ENCODE assay signal across 1 cellular context in genomic region chr6:4084444-4085328, GRCh38.
TF ChIP-seq lines count a peak whose summit lies in the region.

No MANE protein-coding gene starts in this region.

TF ChIP-seq in GM23338, 12 proteins besides CTCF, POLR2A, EP300 and RAD21 (continued from another document):
- TF ChIP-seq, protein P1, sequence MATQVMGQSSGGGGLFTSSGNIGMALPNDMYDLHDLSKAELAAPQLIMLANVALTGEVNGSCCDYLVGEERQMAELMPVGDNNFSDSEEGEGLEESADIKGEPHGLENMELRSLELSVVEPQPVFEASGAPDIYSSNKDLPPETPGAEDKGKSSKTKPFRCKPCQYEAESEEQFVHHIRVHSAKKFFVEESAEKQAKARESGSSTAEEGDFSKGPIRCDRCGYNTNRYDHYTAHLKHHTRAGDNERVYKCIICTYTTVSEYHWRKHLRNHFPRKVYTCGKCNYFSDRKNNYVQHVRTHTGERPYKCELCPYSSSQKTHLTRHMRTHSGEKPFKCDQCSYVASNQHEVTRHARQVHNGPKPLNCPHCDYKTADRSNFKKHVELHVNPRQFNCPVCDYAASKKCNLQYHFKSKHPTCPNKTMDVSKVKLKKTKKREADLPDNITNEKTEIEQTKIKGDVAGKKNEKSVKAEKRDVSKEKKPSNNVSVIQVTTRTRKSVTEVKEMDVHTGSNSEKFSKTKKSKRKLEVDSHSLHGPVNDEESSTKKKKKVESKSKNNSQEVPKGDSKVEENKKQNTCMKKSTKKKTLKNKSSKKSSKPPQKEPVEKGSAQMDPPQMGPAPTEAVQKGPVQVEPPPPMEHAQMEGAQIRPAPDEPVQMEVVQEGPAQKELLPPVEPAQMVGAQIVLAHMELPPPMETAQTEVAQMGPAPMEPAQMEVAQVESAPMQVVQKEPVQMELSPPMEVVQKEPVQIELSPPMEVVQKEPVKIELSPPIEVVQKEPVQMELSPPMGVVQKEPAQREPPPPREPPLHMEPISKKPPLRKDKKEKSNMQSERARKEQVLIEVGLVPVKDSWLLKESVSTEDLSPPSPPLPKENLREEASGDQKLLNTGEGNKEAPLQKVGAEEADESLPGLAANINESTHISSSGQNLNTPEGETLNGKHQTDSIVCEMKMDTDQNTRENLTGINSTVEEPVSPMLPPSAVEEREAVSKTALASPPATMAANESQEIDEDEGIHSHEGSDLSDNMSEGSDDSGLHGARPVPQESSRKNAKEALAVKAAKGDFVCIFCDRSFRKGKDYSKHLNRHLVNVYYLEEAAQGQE (IDR thresholded peaks at IDR 0.05; ENCODE audit: unreplicated experiment) = no peak
- TF ChIP-seq ZNF331 (CRISPR knock-in tag; IDR thresholded peaks at IDR 0.05; ENCODE audit: low read depth) (no peak), STAT1 (IDR thresholded peaks at IDR 0.05; ENCODE audit: unreplicated experiment) (no peak), NANOG (IDR thresholded peaks at IDR 0.05; ENCODE audit: borderline replicate concordance) (no peak), CREB1 (CRISPR knock-in tag; IDR thresholded peaks at IDR 0.05; ENCODE audit: low read depth) (no peak), EZH2phosphoT487 (IDR thresholded peaks at IDR 0.05; ENCODE audit: unreplicated experiment) (no peak), ETS1 (IDR thresholded peaks at IDR 0.05) (no peak), EZH2 (IDR thresholded peaks at IDR 0.05; ENCODE audit: low read depth, unreplicated experiment) (no peak), POLR2AphosphoS5 (IDR thresholded peaks at IDR 0.05; ENCODE audit: low read depth) (no peak), ZNF462 (CRISPR knock-in tag; IDR thresholded peaks at IDR 0.05) (no peak), ZNF114 (CRISPR knock-in tag; IDR thresholded peaks at IDR 0.05) (no peak)
